In the genomic region with DNA sequence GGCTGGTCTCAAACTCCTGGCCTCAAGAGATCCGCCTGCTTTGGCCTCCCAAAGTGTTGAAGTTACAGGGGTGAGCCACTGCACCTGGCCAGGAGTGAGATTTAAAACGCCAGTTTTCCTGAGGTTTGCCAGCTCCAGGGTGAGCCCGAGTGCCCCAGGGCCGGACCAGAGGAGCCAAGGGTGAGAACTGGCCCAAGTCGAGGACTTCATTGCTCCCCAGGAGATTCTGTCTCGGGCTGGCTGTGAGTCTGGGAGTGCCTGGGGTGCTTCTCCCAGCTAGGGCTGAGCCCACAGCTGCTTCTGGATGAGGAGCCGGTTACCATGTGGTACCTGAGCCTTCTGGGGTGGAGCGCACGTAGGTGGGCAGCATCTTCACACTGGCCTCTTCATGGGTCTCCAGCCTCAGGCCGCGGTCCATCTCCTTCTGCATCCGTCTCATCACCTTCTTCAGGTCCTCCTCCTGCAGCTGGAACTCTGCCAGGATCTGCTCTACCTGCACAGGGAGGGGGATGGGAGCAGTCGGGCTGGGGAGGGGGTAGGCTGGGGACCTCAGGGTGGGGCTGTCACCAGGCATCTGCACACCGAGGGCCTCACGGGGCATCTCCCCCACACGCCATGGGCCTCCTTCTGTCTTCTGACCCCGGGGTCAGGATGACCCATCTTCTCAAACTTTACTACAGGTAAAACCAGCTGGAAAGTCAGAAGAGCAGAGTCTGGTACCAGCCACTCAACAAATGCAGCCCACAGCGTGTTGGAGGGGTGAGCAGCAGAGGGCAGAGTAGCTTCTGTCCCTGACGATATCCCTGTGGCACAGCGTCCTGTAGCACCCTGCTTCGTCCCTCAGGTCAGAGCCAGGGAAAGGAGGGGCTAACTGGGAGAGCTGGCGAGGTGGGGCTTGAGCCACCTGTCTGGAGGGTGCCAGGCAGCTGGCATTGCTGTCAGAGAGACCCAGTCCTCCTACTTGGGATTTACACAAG, we compare ENCODE assay signal across 2 cellular contexts.
A peak's percentile ranks its signal among the peaks of the same experiment; 100 is the strongest.
TF ChIP-seq lines count a peak whose summit lies in the region.

No MANE protein-coding gene starts in this region.

TF ChIP-seq in Ishikawa, 13 proteins besides CTCF, POLR2A, EP300 and RAD21:
- TF ChIP-seq NFIC (IDR thresholded peaks at IDR 0.05): no peak

TF ChIP-seq in K562, 482 proteins besides CTCF, POLR2A, EP300 and RAD21:
- TF ChIP-seq ZNF253 (CRISPR knock-in tag; conservative IDR thresholded peaks at IDR 0.05) (no peak), NFIC (IDR thresholded peaks at IDR 0.05) (peak; percentile 43)
